In the genomic region with DNA sequence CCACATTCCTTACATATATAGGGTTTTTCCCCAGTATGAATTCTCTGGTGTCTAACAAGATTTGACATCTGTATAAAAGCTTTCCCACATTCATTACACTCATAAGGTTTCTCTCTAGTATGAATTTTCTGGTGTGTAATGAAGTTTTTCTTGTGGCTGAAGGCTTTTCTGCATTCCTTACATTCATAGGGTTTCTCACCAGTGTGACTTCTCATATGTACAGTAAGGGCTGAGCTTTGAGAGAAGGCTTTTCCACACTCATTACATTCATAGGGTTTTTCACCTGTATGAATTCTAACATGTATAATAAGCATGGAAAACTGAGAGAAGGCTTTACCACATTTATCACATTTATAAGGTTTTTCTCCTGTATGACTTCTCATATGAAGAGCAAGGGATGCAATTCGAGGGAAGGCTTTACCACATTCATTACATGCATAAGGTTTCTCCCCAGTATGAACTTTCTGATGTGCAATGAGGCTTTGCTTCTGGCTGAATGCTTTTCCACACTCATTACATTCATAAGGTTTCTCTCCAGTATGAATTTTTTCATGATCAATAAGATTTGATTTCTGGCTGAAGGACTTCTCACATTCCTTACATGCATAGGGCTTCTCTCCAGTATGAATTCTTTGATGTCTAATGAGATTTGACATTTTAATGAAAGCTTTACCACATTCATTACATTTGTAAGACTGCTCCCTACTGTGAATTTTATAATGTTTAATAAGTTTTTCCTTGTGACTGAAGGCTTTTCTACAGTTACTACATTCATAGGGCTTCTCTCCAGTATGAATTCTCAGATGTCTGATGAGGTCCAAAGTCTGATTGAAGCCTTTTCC, we compare ENCODE assay signal across 20 cellular contexts. TPM values are rescaled to one million over a fixed set of nuclear protein-coding genes. Genes with fewer than 3 reads are reported as not detected.
DNase-seq lines count a peak whose midpoint lies in the region; ATAC-seq, FAIRE-seq and TF ChIP-seq lines count a peak whose summit lies in the region.
"Had no signal": no experiment of that assay in that cellular context is flagged by ENCODE, and none has a peak within 500 bp of the region (broad histone marks: within the 10 kb centered on the region; RNA-seq: fewer than 3 reads in every experiment).

No MANE protein-coding gene starts in this region.

- intact Hi-C loops in HCT116 (cut with micrococcal nuclease) = no loop called here
- intact Hi-C loops in endothelial cell of umbilical vein (cut with micrococcal nuclease) = no loop called here

- H3K27ac ChIP-seq in HCT116 (ENCODE audit: low read depth, low read length) (no peak overlapping the region), SK-N-MC (no peak overlapping the region), endothelial cell of umbilical vein (ENCODE audit: insufficient read depth, low read depth, low read length) (no peak overlapping the region)

- H3K4me3 ChIP-seq in HCT116 (replicated peaks in 1 of 2; ENCODE audit: low read depth in 1 of 2, low read length in 2 of 2) (no peak overlapping the region), SK-N-MC (no peak overlapping the region), endothelial cell of umbilical vein (replicated peaks in 1 of 3; ENCODE audit: insufficient read depth in 1 of 3, low read depth in 1 of 3, low read length in 3 of 3) (no peak overlapping the region)

- no peaks in the 10 kb centered on the region for H3K9me1 ChIP-seq in endothelial cell of umbilical vein (replicated peaks; ENCODE audit: control insufficient read depth, extremely low read depth, insufficient read depth, low read length)

- H3K9ac ChIP-seq in HCT116 (ENCODE audit: low read length) (no peak overlapping the region), SK-N-MC (ENCODE audit: insufficient read length) (no peak overlapping the region), endothelial cell of umbilical vein (replicated peaks; ENCODE audit: extremely low read depth, insufficient read depth, low read length) (no peak overlapping the region)

- H4K20me1 ChIP-seq in HCT116 (ENCODE audit: insufficient read depth) = no peaks in the 10 kb centered on the region
- H4K20me1 ChIP-seq in endothelial cell of umbilical vein (replicated peaks; ENCODE audit: control insufficient read depth, extremely low read depth, insufficient read depth, low read length) = no peaks in the 10 kb centered on the region

- ATAC-seq in HCT116 = no peak
- ATAC-seq: activated CD8-positive, alpha-beta T cell treated with anti-CD3 and anti-CD28 coated beads, Interleukin-2, amount 10 ng/mL, durations not matched to agents 7 days and 5 days; activated T-cell treated with anti-CD3 and anti-CD28 coated beads, Interleukin-2, amount 50 U/mL, for 4 hours; natural killer cell had no signal

- POLR2A ChIA-PET in HCT116 (lab: Charles Lee) (no interaction called here), endothelial cell of umbilical vein (lab: Charles Lee) (no interaction called here)

- RAD21 ChIA-PET in HCT116 (lab: Charles Lee; ENCODE audit: low non-redundant PET in 1 of 2, low total read pairs in 2 of 2, uncharacterized antibody in 2 of 2, unreplicated experiment in 2 of 2) = no interaction called here

- H3K4me2 ChIP-seq in HCT116 (ENCODE audit: low read length) (no peak overlapping the region), endothelial cell of umbilical vein (ENCODE audit: insufficient read depth, low read length) (no peak overlapping the region)

- H3K4me1 ChIP-seq in HCT116 (ENCODE audit: control insufficient read depth in 1 of 2, insufficient read depth in 2 of 2, low read length in 2 of 2) (no peaks in the 10 kb centered on the region), endothelial cell of umbilical vein (ENCODE audit: control insufficient read depth, extremely low read depth, insufficient read depth, low read length) (no peaks in the 10 kb centered on the region)
- H3K4me1 ChIP-seq: BE2C had no signal

- H2AFZ ChIP-seq in HCT116 (ENCODE audit: low read depth, low read length, poor library complexity, severe bottlenecking) = no peak overlapping the region
- no peak overlapping the region for H2AFZ ChIP-seq in endothelial cell of umbilical vein (ENCODE audit: low read depth, low read length)

- no peak for DNase-seq in HCT116 (ENCODE audit: low read depth, low spot score)
- DNase-seq in SK-N-MC (ENCODE audit: low read depth, low spot score) = peak; percentile 1
- peak; percentile 28 for DNase-seq in endothelial cell of umbilical vein (ENCODE audit: low read depth, low spot score)
- peak; percentile 1 for DNase-seq in myocyte (ENCODE audit: low read depth)
- DNase-seq in NCI-H1436 (lab: John Stamatoyannopoulos, UW) = no peak
- DNase-seq in HCEC 1CT = no peak
- DNase-seq in NOMO-1 treated with DMSO at 0.1 percent for 48 hours (lab: John Stamatoyannopoulos, UW; ENCODE audit: unreplicated experiment) = no peak
- DNase-seq: activated CD8-positive, alpha-beta T cell treated with anti-CD3 and anti-CD28 coated beads, Interleukin-2, amount 10 ng/mL, durations not matched to agents 7 days and 5 days; activated T-cell treated with anti-CD3 and anti-CD28 coated beads, Interleukin-2, amount 50 U/mL, for 4 hours; BE2C; head of caudate nucleus; immature natural killer cell; IMR-90; natural killer cell; NCI-H2081; NCI-H510A treated with DMSO at 0.1 percent for 48 hours; SHP77 treated with DMSO at 0.1 percent for 48 hours; small intestine; stimulated activated CD4-positive, alpha-beta T cell treated with anti-CD3 and anti-CD28 coated beads, Interleukin-4, amount 100 ng/mL, for 1 hour; T-helper 2 cell had no signal

- H3K9me3 ChIP-seq in HCT116 (ENCODE audit: control insufficient read depth in 1 of 2, insufficient read depth in 1 of 2, low read depth in 1 of 2, low read length in 2 of 2) (peaks cover 19 to 45% of the 10 kb centered on the region in 2 experiments; a peak in 2 of 4 replicates), SK-N-MC (ENCODE audit: low read depth, low read length) (peaks cover 16% of the 10 kb centered on the region), endothelial cell of umbilical vein (replicated peaks; ENCODE audit: control insufficient read depth, insufficient read depth, low read length) (peaks cover 19% of the 10 kb centered on the region)

- TF ChIP-seq CTCF in HCT116 (IDR thresholded peaks at IDR 0.05 in 2 of 3, conservative IDR thresholded peaks at IDR 0.05 in 1 of 3; ENCODE audit: borderline replicate concordance in 1 of 3, insufficient read depth in 1 of 3, low read depth in 2 of 3, low read length in 2 of 3) (no peak), endothelial cell of umbilical vein (IDR thresholded peaks at IDR 0.05; ENCODE audit: extremely low read depth in 1 of 2, insufficient read depth in 1 of 2, low read depth in 1 of 2, low read length in 2 of 2) (no peak)

- dilution Hi-C loops in endothelial cell of umbilical vein (cut with MboI; ENCODE audit: extremely low pct_ligation_motif_present, low sequenced_read_pairs) = no loop called here

- FAIRE-seq in endothelial cell of umbilical vein (lab: Jason Lieb, UNC) = no peak
- FAIRE-seq: small intestine had no signal

- TF ChIP-seq RAD21 in HCT116 (IDR thresholded peaks at IDR 0.05; ENCODE audit: low read depth) = no peak

- H3K79me2 ChIP-seq in HCT116 (ENCODE audit: insufficient read depth, low read length) (no peaks in the 10 kb centered on the region), endothelial cell of umbilical vein (ENCODE audit: control insufficient read depth, insufficient read depth, low read length) (no peaks in the 10 kb centered on the region)

- no peaks in the 10 kb centered on the region; a peak in 1 of 4 replicates for H3K36me3 ChIP-seq in HCT116 (ENCODE audit: control insufficient read depth in 1 of 2, insufficient read depth in 2 of 2, low read length in 2 of 2)
- H3K36me3 ChIP-seq in SK-N-MC (ENCODE audit: insufficient read depth, low read length) = peaks cover 19% of the 10 kb centered on the region
- H3K36me3 ChIP-seq in endothelial cell of umbilical vein (ENCODE audit: control insufficient read depth in 2 of 2, extremely low read depth in 1 of 2, insufficient read depth in 2 of 2, low read length in 2 of 2) = no peaks in the 10 kb centered on the region
- H3K36me3 ChIP-seq: BE2C had no signal

- no TSS peak for BruUV-seq in HCT116 (replicated peaks; lab: Mats Ljungman, UMichigan)
- no TSS peak for BruUV-seq in endothelial cell of umbilical vein (replicated peaks; lab: Mats Ljungman, UMichigan)

- TF ChIP-seq POLR2A in HCT116 (IDR thresholded peaks at IDR 0.05; ENCODE audit: borderline replicate concordance, extremely low read depth, insufficient read depth, insufficient read length) (no peak), endothelial cell of umbilical vein (IDR thresholded peaks at IDR 0.05; ENCODE audit: low read depth, low read length) (no peak)

- H3K9me2 ChIP-seq in HCT116 (ENCODE audit: insufficient read depth) = no peaks in the 10 kb centered on the region

- H3K27me3 ChIP-seq in HCT116 (ENCODE audit: insufficient read depth, low read length) (no peaks in the 10 kb centered on the region), endothelial cell of umbilical vein (ENCODE audit: control insufficient read depth in 2 of 2, insufficient read depth in 2 of 2, low read length in 2 of 2) (no peaks in the 10 kb centered on the region)
- H3K27me3 ChIP-seq: BE2C had no signal

- CTCF ChIA-PET in HCT116 (lab: Charles Lee) = no interaction called here
- CTCF ChIA-PET in endothelial cell of umbilical vein (lab: Charles Lee) = no interaction called here

RNA-seq across cellular contexts. Expression of a gene that starts 42.6 kb away (rescaled TPM):
- total RNA-seq in HCT116 (2021; ENCODE audit: unreplicated experiment) (2.0 TPM), endothelial cell of umbilical vein (3.4 and 3.6 TPM in 2 replicates), myocyte (4.4 and 15.7 TPM in 2 replicates)
- 0.72 and 1.1 TPM in 2 replicates for polyA plus RNA-seq in HCT116 (2012)
- polyA plus RNA-seq in endothelial cell of umbilical vein = 1.7 and 2.9 TPM in 2 replicates
- polyA plus RNA-seq in endothelial cell of umbilical vein (2011; cell fraction: cytosol; rRNA removed) = 1.8 and 2.0 TPM in 2 replicates
- 3.8 and 4.1 TPM in 2 replicates for polyA plus RNA-seq in endothelial cell of umbilical vein (2011; cell fraction: nucleus; rRNA removed)
- 2.7 and 3.9 TPM in 2 replicates for polyA plus RNA-seq in endothelial cell of umbilical vein (2012)
- 4.2 and 4.7 TPM in 2 replicates for polyA minus RNA-seq in endothelial cell of umbilical vein
- polyA minus RNA-seq in endothelial cell of umbilical vein (2011; cell fraction: cytosol; rRNA and poly(A)+ RNA removed) = 3.3 TPM
- 3.8 and 4.0 TPM in 2 replicates for polyA minus RNA-seq in endothelial cell of umbilical vein (2011; cell fraction: nucleus; rRNA and poly(A)+ RNA removed)
- 3.0 TPM for polyA plus RNA-seq in myocyte (2012)

RNA-seq across cellular contexts. Expression of a gene that starts 53.8 kb away (rescaled TPM):
- not detected for total RNA-seq in HCT116 (2021; ENCODE audit: unreplicated experiment)
- polyA plus RNA-seq in HCT116 (2012) = not detected in 2 replicates
- total RNA-seq in endothelial cell of umbilical vein = 4.4 and 5.4 TPM in 2 replicates
- polyA plus RNA-seq in endothelial cell of umbilical vein = 0.86 and 1.0 TPM in 2 replicates
- polyA plus RNA-seq in endothelial cell of umbilical vein (2011; cell fraction: cytosol; rRNA removed) = 1.5 and 1.8 TPM in 2 replicates
- 3.0 and 3.1 TPM in 2 replicates for polyA plus RNA-seq in endothelial cell of umbilical vein (2011; cell fraction: nucleus; rRNA removed)
- polyA plus RNA-seq in endothelial cell of umbilical vein (2012) = 2.4 and 4.0 TPM in 2 replicates
- polyA minus RNA-seq in endothelial cell of umbilical vein = 5.2 and 7.2 TPM in 2 replicates
- polyA minus RNA-seq in endothelial cell of umbilical vein (2011; cell fraction: cytosol; rRNA and poly(A)+ RNA removed) = not detected
- polyA minus RNA-seq in endothelial cell of umbilical vein (2011; cell fraction: nucleus; rRNA and poly(A)+ RNA removed) = 3.2 and 5.6 TPM in 2 replicates
- 7.8 and 9.8 TPM in 2 replicates for total RNA-seq in myocyte
- polyA plus RNA-seq in myocyte (2012) = 2.2 TPM

RNA-seq across cellular contexts. Expression of a gene that starts 55.7 kb away (rescaled TPM):
- total RNA-seq in HCT116 (2021; ENCODE audit: unreplicated experiment) = not detected
- not detected in 2 replicates for polyA plus RNA-seq in HCT116 (2012)
- 3.9 and 5.0 TPM in 2 replicates for total RNA-seq in endothelial cell of umbilical vein
- polyA plus RNA-seq in endothelial cell of umbilical vein = 0.84 and 1.0 TPM in 2 replicates
- polyA plus RNA-seq in endothelial cell of umbilical vein (2011; cell fraction: cytosol; rRNA removed) = 1.6 and 1.8 TPM in 2 replicates
- 2.4 and 2.5 TPM in 2 replicates for polyA plus RNA-seq in endothelial cell of umbilical vein (2011; cell fraction: nucleus; rRNA removed)
- polyA plus RNA-seq in endothelial cell of umbilical vein (2012) = 2.7 and 3.1 TPM in 2 replicates
- 6.1 and 7.6 TPM in 2 replicates for polyA minus RNA-seq in endothelial cell of umbilical vein
- not detected for polyA minus RNA-seq in endothelial cell of umbilical vein (2011; cell fraction: cytosol; rRNA and poly(A)+ RNA removed)
- polyA minus RNA-seq in endothelial cell of umbilical vein (2011; cell fraction: nucleus; rRNA and poly(A)+ RNA removed) = 3.5 and 4.3 TPM in 2 replicates
- total RNA-seq in myocyte = 7.4 and 9.4 TPM in 2 replicates
- 2.9 TPM for polyA plus RNA-seq in myocyte (2012)

Comparison
In these comparisons a context has a peak if more than half of its experiments do, and no peak if none do; other contexts are left out.
1. DNase-seq: peak in SK-N-MC (single experiment), endothelial cell of umbilical vein (single experiment) and myocyte (single experiment); none in HCT116 (single experiment), NCI-H1436 (single experiment), HCEC 1CT (single experiment) and NOMO-1 treated with DMSO at 0.1 percent for 48 hours (single experiment).